In the genomic region with DNA sequence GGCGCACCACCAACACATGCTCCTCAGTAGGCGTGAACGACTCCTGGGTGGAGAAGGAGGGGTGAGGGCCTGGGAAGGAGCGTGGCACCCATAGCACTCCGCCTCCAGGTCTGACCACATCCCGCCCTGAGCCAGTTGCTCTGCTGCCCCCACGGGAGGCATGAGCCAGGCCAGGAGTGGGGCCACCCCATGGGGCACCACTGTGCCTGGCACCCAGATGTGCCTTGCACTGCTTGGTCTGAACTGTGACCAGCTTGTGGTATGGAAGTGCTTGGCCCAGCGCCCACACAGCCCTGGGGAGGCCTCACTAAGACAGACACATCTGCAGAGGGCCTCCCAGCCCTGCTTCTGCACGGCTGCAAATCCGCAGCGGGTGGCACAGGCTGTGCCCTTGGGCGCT, we compare ENCODE assay signal across 11 cellular contexts. TPM values are rescaled to one million over a fixed set of nuclear protein-coding genes. Genes with fewer than 3 reads are reported as not detected.
DNase-seq lines count a peak whose midpoint lies in the region; ATAC-seq and TF ChIP-seq lines count a peak whose summit lies in the region.
"Not testable (repeated sequence)": the region's sequence is repeated elsewhere in the genome, so short reads cannot be mapped to it uniquely, and the experiment has no call there.
"Had no signal": no experiment of that assay in that cellular context is flagged by ENCODE, and none has a peak within 500 bp of the region (broad histone marks: within the 10 kb centered on the region; RNA-seq: fewer than 3 reads in every experiment).

No MANE protein-coding gene starts in this region.

- not testable (repeated sequence) for H3K4me3 ChIP-seq in Peyer's patch

- not testable (repeated sequence) for H3K27me3 Mint-ChIP-seq in stimulated activated naive CD8-positive, alpha-beta T cell treated with anti-CD3 and anti-CD28 coated beads, Interleukin-15, amount 100 ng/mL, for 72 hours

- H3K4me1 ChIP-seq in Peyer's patch: not testable (repeated sequence)

- peaks cover 0 to 32% (median 0%) of the 10 kb centered on the region in 3 donors for H3K36me3 ChIP-seq in Peyer's patch

- peak overlapping the region in 1 of 4 donors; percentile 40 for H3K27ac ChIP-seq in Peyer's patch

- TF ChIP-seq POLR2A in Peyer's patch (IDR thresholded peaks at IDR 0.05): not testable (repeated sequence)

- not testable (repeated sequence) for H3K9me3 ChIP-seq in Peyer's patch

- peaks cover 18% of the 10 kb centered on the region for H3K4me1 Mint-ChIP-seq in stimulated activated naive CD8-positive, alpha-beta T cell treated with anti-CD3 and anti-CD28 coated beads, Interleukin-15, amount 100 ng/mL, for 72 hours

- ATAC-seq in GM18498 (IDR thresholded peaks at IDR 0.05; ENCODE audit: unreplicated experiment) (peak; percentile 51), GM19395 (IDR thresholded peaks at IDR 0.05; ENCODE audit: unreplicated experiment) (peak; percentile 32), GM21825 (IDR thresholded peaks at IDR 0.05; ENCODE audit: unreplicated experiment) (peak; percentile 34), HG03060 (IDR thresholded peaks at IDR 0.05; ENCODE audit: low read depth, unreplicated experiment) (peak; percentile 38), HG03571 (IDR thresholded peaks at IDR 0.05; ENCODE audit: unreplicated experiment) (peak; percentile 30)
- ATAC-seq in stimulated activated naive CD8-positive, alpha-beta T cell treated with anti-CD3 and anti-CD28 coated beads, Interleukin-15, amount 100 ng/mL, for 72 hours: peak; percentile 10

- not testable (repeated sequence) for H3K27me3 ChIP-seq in Peyer's patch

- not testable (repeated sequence) for H3K4me3 Mint-ChIP-seq in stimulated activated naive CD8-positive, alpha-beta T cell treated with anti-CD3 and anti-CD28 coated beads, Interleukin-15, amount 100 ng/mL, for 72 hours

- not testable (repeated sequence) for H3K9me3 Mint-ChIP-seq in stimulated activated naive CD8-positive, alpha-beta T cell treated with anti-CD3 and anti-CD28 coated beads, Interleukin-15, amount 100 ng/mL, for 72 hours

- H3K27ac Mint-ChIP-seq in stimulated activated naive CD8-positive, alpha-beta T cell treated with anti-CD3 and anti-CD28 coated beads, Interleukin-15, amount 100 ng/mL, for 72 hours: not testable (repeated sequence)

- not testable (repeated sequence) for TF ChIP-seq CTCF in Peyer's patch (IDR thresholded peaks at IDR 0.05)

- DNase-seq in Peyer's patch (peak; percentile 22 to 52 (median 29)), epidermal melanocyte (ENCODE audit: insufficient read length, low spot score) (peak; percentile 33)
- DNase-seq in stimulated activated naive CD8-positive, alpha-beta T cell treated with anti-CD3 and anti-CD28 coated beads, Interleukin-15, amount 100 ng/mL, for 72 hours: not testable (repeated sequence)

RNA-seq across cellular contexts. Expression of gene CCDC74B, which starts 12.4 kb away (rescaled TPM):
- 1 to 10 TPM in 2 of 4 donors, not detected in 2; 2.1 to 2.6 TPM for total RNA-seq in Peyer's patch

RNA-seq across cellular contexts. Expression of gene SMPD4, which starts 24.0 kb away (rescaled TPM):
- total RNA-seq in Peyer's patch: 10 to 100 TPM; 48.0 to 83.3 (median 60.3) TPM

RNA-seq across cellular contexts. Expression of gene MZT2B, which starts 24.7 kb away (rescaled TPM):
- total RNA-seq in Peyer's patch: 10 to 100 TPM; 47.0 to 88.6 (median 61.8) TPM

RNA-seq across cellular contexts. Expression of gene POTEF, which starts 28.3 kb away (rescaled TPM):
- total RNA-seq in Peyer's patch: under 1 TPM in 1 of 4 donors, not detected in 3; 0.28 TPM
- total RNA-seq: mesenteric fat pad had no signal

RNA-seq across cellular contexts. Expression of gene TUBA3E, which starts 40.9 kb away (rescaled TPM):
- total RNA-seq in Peyer's patch: not detected
- total RNA-seq: aorta, glomerular endothelial cell, mesenteric fat pad had no signal
